In the genomic region with DNA sequence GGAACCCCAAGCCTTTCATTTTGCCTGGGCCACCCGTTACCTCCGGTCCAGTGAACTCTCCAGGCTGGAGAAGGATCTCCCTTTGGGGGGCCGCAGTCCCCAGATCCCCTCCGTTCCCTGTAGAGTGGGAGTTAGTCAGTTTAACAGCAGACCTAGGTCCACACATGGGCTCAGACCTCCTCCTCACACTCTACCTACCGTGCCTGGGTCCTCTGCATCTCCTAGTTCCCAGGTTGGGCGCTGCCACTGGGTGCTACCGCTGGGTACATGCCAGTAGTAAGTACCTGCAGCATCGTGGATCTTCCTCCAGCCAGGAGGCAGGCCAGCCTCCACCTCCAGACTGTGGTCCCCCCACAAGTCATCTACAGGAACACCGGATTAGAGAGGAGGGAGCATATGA, we compare ENCODE assay signal across 9 cellular contexts. TPM values are rescaled to one million over a fixed set of nuclear protein-coding genes. Genes with fewer than 3 reads are reported as not detected.
DNase-seq lines count a peak whose midpoint lies in the region; ATAC-seq, FAIRE-seq and TF ChIP-seq lines count a peak whose summit lies in the region.
"Had no signal": no experiment of that assay in that cellular context is flagged by ENCODE, and none has a peak within 500 bp of the region (broad histone marks: within the 10 kb centered on the region; RNA-seq: fewer than 3 reads in every experiment).

No MANE protein-coding gene starts in this region.

- no peaks in the 10 kb centered on the region for H3K27me3 ChIP-seq in ACC112 (ENCODE audit: insufficient read depth, low read length)
- H3K27me3 ChIP-seq in HUES6 (ENCODE audit: control insufficient read depth, insufficient read depth, low read length) = no peaks in the 10 kb centered on the region
- H3K27me3 ChIP-seq in bronchial epithelial cell (ENCODE audit: control insufficient read depth, insufficient read depth, low read length) = no peaks in the 10 kb centered on the region
- H3K27me3 ChIP-seq in muscle layer of colon (ENCODE audit: control insufficient read depth in 1 of 2, insufficient read depth in 2 of 2, low read length in 2 of 2) = no peaks in the 10 kb centered on the region

- H2AFZ ChIP-seq in ACC112 (ENCODE audit: low read length, unreplicated experiment) = no peak overlapping the region

- DNase-seq in bronchial epithelial cell (ENCODE audit: low read depth) (no peak), sciatic nerve (ENCODE audit: low spot score) (no peak), mesenteric fat pad (ENCODE audit: low spot score) (no peak)
- DNase-seq: activated CD4-positive, alpha-beta T cell treated with anti-CD3 and anti-CD28 coated beads for 4 hours had no signal

- ATAC-seq in HG02642 (IDR thresholded peaks at IDR 0.05; ENCODE audit: poor library complexity, unreplicated experiment) (no peak), sciatic nerve (no peak), GM21515 (IDR thresholded peaks at IDR 0.05; ENCODE audit: unreplicated experiment) (no peak)

- H3K36me3 ChIP-seq in ACC112 (ENCODE audit: insufficient read depth, low read length) (no peaks in the 10 kb centered on the region), HUES6 (ENCODE audit: control insufficient read depth, insufficient read depth, low read length) (peaks cover 46% of the 10 kb centered on the region), bronchial epithelial cell (ENCODE audit: control insufficient read depth, insufficient read depth, low read length) (peaks cover 19% of the 10 kb centered on the region), muscle layer of colon (ENCODE audit: insufficient read depth, low read length) (peaks cover 48% of the 10 kb centered on the region)

- H3K4me1 ChIP-seq in ACC112 (ENCODE audit: control insufficient read depth, insufficient read depth, low read length, unreplicated experiment) = peaks cover 19% of the 10 kb centered on the region
- peaks cover 13% of the 10 kb centered on the region for H3K4me1 ChIP-seq in HUES6 (ENCODE audit: control insufficient read depth, insufficient read depth, low read length)
- peaks cover 45% of the 10 kb centered on the region for H3K4me1 ChIP-seq in muscle layer of colon (ENCODE audit: insufficient read depth, low read length)

- peaks cover 39% of the 10 kb centered on the region for H3K79me2 ChIP-seq in ACC112 (ENCODE audit: control insufficient read depth, insufficient read depth, low read length, unreplicated experiment)

- H3K9ac ChIP-seq in HUES6 (ENCODE audit: low read length) = peak overlapping the region; percentile 87
- peak overlapping the region; percentile 92 for H3K9ac ChIP-seq in muscle layer of colon (ENCODE audit: low read length)

- intact Hi-C loops in sciatic nerve (cut with DNase I) = no loop called here

- H3K27ac ChIP-seq in ACC112 (ENCODE audit: low read depth, low read length) (peak overlapping the region; percentile 79; the same call in 1 of the 2 replicates), HUES6 (ENCODE audit: low read depth, low read length) (peak overlapping the region; percentile 80; the same call in 1 of the 2 replicates), muscle layer of colon (ENCODE audit: low read depth, low read length) (peak overlapping the region; percentile 90)

- TF ChIP-seq CTCF in bronchial epithelial cell (IDR thresholded peaks at IDR 0.05; ENCODE audit: insufficient read depth, low read length, severe bottlenecking) = no peak

- H3K4me3 ChIP-seq in ACC112 (ENCODE audit: low read depth, low read length) (peak overlapping the region; percentile 94), HUES6 (ENCODE audit: low read depth, low read length) (peak overlapping the region; percentile 90), bronchial epithelial cell (ENCODE audit: low read depth, low read length) (peak overlapping the region; percentile 69), muscle layer of colon (ENCODE audit: low read depth in 1 of 2, low read length in 2 of 2) (peak overlapping the region; percentile 53 to 94)

- FAIRE-seq in bronchial epithelial cell (lab: Jason Lieb, UNC) = no peak

- H3K9me3 ChIP-seq in HUES6 (ENCODE audit: control insufficient read depth, insufficient read depth, low read depth, low read length) (no peaks in the 10 kb centered on the region), muscle layer of colon (ENCODE audit: low read length) (no peaks in the 10 kb centered on the region)

RNA-seq across cellular contexts. Expression of a gene that starts 0.8 kb away (rescaled TPM):
- total RNA-seq in bronchial epithelial cell (6.3 and 8.1 TPM in 2 replicates), sciatic nerve (43.1 TPM), mesenteric fat pad (21.5 TPM)

RNA-seq across cellular contexts. Expression of a gene that starts 1.1 kb away (rescaled TPM):
- total RNA-seq in bronchial epithelial cell (13.2 and 21.4 TPM in 2 replicates), sciatic nerve (37.9 TPM), mesenteric fat pad (71.9 TPM)

RNA-seq across cellular contexts. Expression of a gene that starts 6.3 kb away (rescaled TPM):
- total RNA-seq in bronchial epithelial cell (39.8 and 48.5 TPM in 2 replicates), sciatic nerve (23.2 TPM), mesenteric fat pad (34.4 TPM)

RNA-seq across cellular contexts. Expression of a gene that starts 16.1 kb away (rescaled TPM):
- total RNA-seq in bronchial epithelial cell (2.6 and 3.2 TPM in 2 replicates), sciatic nerve (12.6 TPM), mesenteric fat pad (22.5 TPM)
